ENCODE assay signal across 23 cellular contexts in the genomic region with DNA sequence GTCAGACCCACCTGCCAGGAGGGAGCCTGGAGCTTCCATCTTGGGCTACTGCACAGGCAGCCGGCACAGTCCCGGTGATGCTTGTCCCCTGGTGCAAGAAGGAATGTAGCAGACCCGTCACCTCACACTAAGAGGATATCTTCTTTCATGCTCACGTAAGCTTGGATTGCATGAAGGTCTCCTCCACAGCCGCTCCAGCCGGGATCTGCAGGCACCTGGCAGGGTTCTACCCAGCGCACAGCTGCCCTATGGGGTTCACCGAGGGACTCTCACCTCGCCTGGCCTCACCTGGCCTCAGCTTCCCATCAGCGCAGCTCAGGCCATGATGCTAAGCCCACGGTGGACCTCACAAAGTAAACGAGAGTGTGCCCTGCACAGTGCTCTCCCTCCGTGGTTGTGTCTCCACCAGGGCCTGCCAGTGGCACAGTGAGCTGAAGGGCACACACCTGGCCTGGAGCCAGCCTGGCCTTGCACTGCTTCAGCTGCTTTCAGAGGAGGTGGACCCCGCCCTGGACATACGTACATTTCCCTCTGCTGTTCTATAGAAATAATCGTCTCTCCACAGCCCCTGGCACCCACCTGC.
A peak's percentile ranks its signal among the peaks of the same experiment; 100 is the strongest.
DNase-seq lines count a peak whose midpoint lies in the region; ATAC-seq, FAIRE-seq and TF ChIP-seq lines count a peak whose summit lies in the region.
"Had no signal": no experiment of that assay in that cellular context is flagged by ENCODE, and none has a peak within 500 bp of the region (broad histone marks: within the 10 kb centered on the region; RNA-seq: fewer than 3 reads in every experiment).

No MANE protein-coding gene starts in this region.

- no peak overlapping the region for H3K18ac ChIP-seq in H1 (ENCODE audit: extremely low read depth, low read length)

- no peak for FAIRE-seq in H1 (lab: Jason Lieb, UNC)
- FAIRE-seq: endometrium, small intestine had no signal

- no peak overlapping the region for H2BK5ac ChIP-seq in H1 (ENCODE audit: low read depth, low read length)

- CTCF ChIA-PET in H1 (lab: Charles Lee; ENCODE audit: partially characterized antibody), result interaction anchor here (0.5 to 1.1 kb wide), 3 partner anchors 9 to 396 kb away, joined by 3 read pairs; no protein-coding TSS in a partner anchor

- H2BK15ac ChIP-seq in H1 (ENCODE audit: low read length), result no peak overlapping the region

- no peak overlapping the region for H2BK20ac ChIP-seq in H1 (ENCODE audit: low read length)

- H2AFZ ChIP-seq in H1 (ENCODE audit: low read length), result no peak overlapping the region

- no peak overlapping the region for H2AK5ac ChIP-seq in H1 (ENCODE audit: low read depth, low read length)

- H3K14ac ChIP-seq in H1 (ENCODE audit: insufficient read length), result no peak overlapping the region

- no peaks in the 10 kb centered on the region for H3K79me2 ChIP-seq in H1 (ENCODE audit: control insufficient read depth in 1 of 2, insufficient read depth in 2 of 2, low read length in 2 of 2)

- H3K4me1 ChIP-seq in BLaER1 (peaks cover 18% of the 10 kb centered on the region), H1 (replicated peaks in 1 of 4; ENCODE audit: control insufficient read depth in 3 of 4, insufficient read depth in 4 of 4, low read length in 3 of 4) (no peaks in the 10 kb centered on the region)
- H3K4me1 ChIP-seq: body of pancreas, prostate gland, testis had no signal

- H3K56ac ChIP-seq in H1 (replicated peaks; ENCODE audit: insufficient read length, low read depth, low read length), result no peak overlapping the region

- H4K8ac ChIP-seq in H1 (ENCODE audit: extremely low read depth, insufficient read depth, low read length), result peak overlapping the region; percentile 39; the same call in 1 of the 2 replicates

- H3K27me3 ChIP-seq in BLaER1 (no peaks in the 10 kb centered on the region), H1 (replicated peaks in 1 of 4; ENCODE audit: control insufficient read depth in 3 of 4, extremely low read depth in 1 of 4, insufficient read depth in 3 of 4, low read length in 3 of 4) (no peaks in the 10 kb centered on the region)
- H3K27me3 ChIP-seq: body of pancreas, testis had no signal

- H3K4me3 ChIP-seq in BLaER1 (no peak overlapping the region), H1 (ENCODE audit: extremely low read depth in 1 of 4, insufficient read depth in 2 of 4, low read depth in 3 of 4, low read length in 4 of 4) (no peak overlapping the region)
- H3K4me3 ChIP-seq: body of pancreas, prostate gland, SK-N-MC, testis had no signal

- no peak for TF ChIP-seq EP300 in H1 (IDR thresholded peaks at IDR 0.05; ENCODE audit: borderline replicate concordance in 1 of 2, low read depth in 2 of 2, low read length in 2 of 2)

- H4K20me1 ChIP-seq in BLaER1 (peaks cover 20% of the 10 kb centered on the region; the same call in 1 of the 2 replicates), H1 (replicated peaks in 1 of 2; ENCODE audit: control insufficient read depth in 1 of 2, insufficient read depth in 2 of 2, low read length in 2 of 2) (peaks cover 0 to 2% of the 10 kb centered on the region in 2 experiments)

- H3K9me3 ChIP-seq in BLaER1, result no peaks in the 10 kb centered on the region
- no peaks in the 10 kb centered on the region for H3K9me3 ChIP-seq in H1 (ENCODE audit: insufficient read depth in 2 of 2, low read depth in 1 of 2, low read length in 1 of 2)
- H3K9me3 ChIP-seq: body of pancreas, prostate gland, testis had no signal

- H3K27ac ChIP-seq in BLaER1 (peak overlapping the region; percentile 35; the same call in 1 of the 2 replicates), H1 (ENCODE audit: low read depth, low read length) (no peak overlapping the region)
- H3K27ac ChIP-seq: 22Rv1, body of pancreas, prostate gland, SK-N-MC, testis had no signal

- H3K23ac ChIP-seq in H1 (ENCODE audit: insufficient read length), result no peak overlapping the region

- no peak overlapping the region for H4K5ac ChIP-seq in H1 (ENCODE audit: insufficient read length, low read depth, low read length)

- H4K91ac ChIP-seq in H1 (replicated peaks; ENCODE audit: insufficient read length, low read length), result no peak overlapping the region

- H3K36me3 ChIP-seq in BLaER1 (peaks cover 42% of the 10 kb centered on the region), H1 (ENCODE audit: control insufficient read depth in 2 of 4, insufficient read depth in 4 of 4, low read length in 3 of 4) (no peaks in the 10 kb centered on the region)
- H3K36me3 ChIP-seq: prostate gland had no signal

- TF ChIP-seq POLR2A in H1 (IDR thresholded peaks at IDR 0.05; ENCODE audit: control extremely low read depth in 1 of 2, low read depth in 2 of 2, low read length in 2 of 2), result no peak

- no peaks in the 10 kb centered on the region for H3K23me2 ChIP-seq in H1 (ENCODE audit: low read depth, low read length)

- intact Hi-C loops in sciatic nerve (cut with DNase I), result no loop called here

- 95% methylated on average over 16 of the region's 16 CpGs; no CpG with 5 or more reads in 1 of the 2 experiments for WGBS in H1 (ENCODE audit: extremely low coverage in 1 of 2, insufficient coverage in 1 of 2, insufficient read length in 1 of 2, insufficient replicate concordance in 2 of 2, low coverage in 1 of 2, low lambda C conversion rate in 2 of 2, missing lambda C conversion rate in 1 of 2), 2 experiments

- POLR2A ChIA-PET in H1 (lab: Charles Lee; ENCODE audit: partially characterized antibody), result no interaction called here

- H3K9ac ChIP-seq in BLaER1, result no peak overlapping the region
- no peak overlapping the region for H3K9ac ChIP-seq in H1 (replicated peaks in 1 of 4; ENCODE audit: extremely low read depth in 1 of 4, low read depth in 3 of 4, low read length in 3 of 4)

- H2BK120ac ChIP-seq in H1 (replicated peaks; ENCODE audit: low read depth, low read length), result no peak overlapping the region

- H3K4ac ChIP-seq in H1 (replicated peaks; ENCODE audit: insufficient read length, low read depth, low read length), result no peak overlapping the region

- ATAC-seq in sciatic nerve (peak; percentile 36), HG02973 (IDR thresholded peaks at IDR 0.05; ENCODE audit: unreplicated experiment) (no peak), GM19395 (IDR thresholded peaks at IDR 0.05; ENCODE audit: unreplicated experiment) (no peak)
- ATAC-seq: body of pancreas; CD8-positive, alpha-beta T cell had no signal

- TF ChIP-seq RAD21 in H1 (IDR thresholded peaks at IDR 0.05 in 1 of 2, conservative IDR thresholded peaks at IDR 0.05 in 1 of 2; ENCODE audit: low read depth in 2 of 2, low read length in 2 of 2), result no peak

- H2BK12ac ChIP-seq in H1 (ENCODE audit: low read depth, low read length), result no peak overlapping the region

- no peaks in the 10 kb centered on the region for H3K79me1 ChIP-seq in H1 (ENCODE audit: low read depth, low read length)

- H3K4me2 ChIP-seq in BLaER1 (peak overlapping the region; percentile 48; the same call in 1 of the 2 replicates), H1 (ENCODE audit: insufficient read depth in 1 of 2, low read depth in 2 of 2, low read length in 2 of 2) (no peak overlapping the region)

- DNase-seq in NCI-H748 (lab: John Stamatoyannopoulos, UW; ENCODE audit: unreplicated experiment) (peak; percentile 20), NCI-H748 treated with DMSO at 0.1 percent for 48 hours (lab: John Stamatoyannopoulos, UW) (no peak), H1 (ENCODE audit: low read depth in 1 of 2, low spot score in 2 of 2) (peak in 1 of 2 experiments; percentile 33), sciatic nerve (ENCODE audit: low spot score) (peak; percentile 49), DMS 273 (lab: John Stamatoyannopoulos, UW; ENCODE audit: unreplicated experiment) (no peak)
- DNase-seq: activated CD4-positive, alpha-beta T cell treated with anti-CD3 and anti-CD28 coated beads, Interleukin-2, amount 10 ng/mL, durations not matched to agents 7 days and 5 days; body of pancreas; cortex of kidney; DMS153; NCI-H1694 treated with DMSO at 0.1 percent for 48 hours; NCI-H2171 treated with DMSO at 0.1 percent for 48 hours; NCI-H524; RPMI8226; small intestine; testis had no signal

- no peak for TF ChIP-seq CTCF in H1 (IDR thresholded peaks at IDR 0.05; ENCODE audit: control extremely low read depth in 1 of 3, insufficient read depth in 1 of 3, low read depth in 1 of 3, low read length in 3 of 3)

TF ChIP-seq in H1, 55 proteins besides CTCF, POLR2A, EP300 and RAD21:
- TF ChIP-seq, protein P1, sequence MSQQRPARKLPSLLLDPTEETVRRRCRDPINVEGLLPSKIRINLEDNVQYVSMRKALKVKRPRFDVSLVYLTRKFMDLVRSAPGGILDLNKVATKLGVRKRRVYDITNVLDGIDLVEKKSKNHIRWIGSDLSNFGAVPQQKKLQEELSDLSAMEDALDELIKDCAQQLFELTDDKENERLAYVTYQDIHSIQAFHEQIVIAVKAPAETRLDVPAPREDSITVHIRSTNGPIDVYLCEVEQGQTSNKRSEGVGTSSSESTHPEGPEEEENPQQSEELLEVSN (IDR thresholded peaks at IDR 0.05), result no peak
- TF ChIP-seq HDAC2 (IDR thresholded peaks at IDR 0.05; ENCODE audit: borderline replicate concordance in 1 of 2, low read depth in 2 of 2, low read length in 2 of 2), result no peak
- TF ChIP-seq GTF2F1 (IDR thresholded peaks at IDR 0.05; ENCODE audit: borderline replicate concordance, low read depth, low read length), result no peak
- TF ChIP-seq NANOG (IDR thresholded peaks at IDR 0.05; ENCODE audit: insufficient read depth, low read depth, low read length, poor library complexity, severe bottlenecking), result no peak
- TF ChIP-seq, protein P2, sequence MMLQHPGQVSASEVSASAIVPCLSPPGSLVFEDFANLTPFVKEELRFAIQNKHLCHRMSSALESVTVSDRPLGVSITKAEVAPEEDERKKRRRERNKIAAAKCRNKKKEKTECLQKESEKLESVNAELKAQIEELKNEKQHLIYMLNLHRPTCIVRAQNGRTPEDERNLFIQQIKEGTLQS (IDR thresholded peaks at IDR 0.05; ENCODE audit: insufficient read depth, low read depth, low read length), result no peak
- TF ChIP-seq RNF2 (IDR thresholded peaks at IDR 0.05; ENCODE audit: borderline replicate concordance, low read depth, low read length, missing control alignments, poor library complexity, severe bottlenecking), result no peak
- no peak for TF ChIP-seq CHD2 (IDR thresholded peaks at IDR 0.05; ENCODE audit: low read length)

Comparison
In these comparisons a context has a peak if more than half of its experiments do, and no peak if none do; other contexts are left out.
1. DNase-seq: peak in NCI-H748 (single experiment) and sciatic nerve (single experiment); none in NCI-H748 treated with DMSO at 0.1 percent for 48 hours (single experiment) and DMS 273 (single experiment).